ENCODE assay signal across 1 cellular context in genomic region chr3:186476044-186476468, GRCh38.
TF ChIP-seq lines count a peak whose summit lies in the region.

No MANE protein-coding gene starts in this region.

TF ChIP-seq in H1, 55 proteins besides CTCF, POLR2A, EP300 and RAD21 (continued from another document):
- no peak for TF ChIP-seq MAX (IDR thresholded peaks at IDR 0.05)
- no peak for TF ChIP-seq JUND (IDR thresholded peaks at IDR 0.05; ENCODE audit: low read length)
- TF ChIP-seq NRF1 (IDR thresholded peaks at IDR 0.05; ENCODE audit: low read depth, low read length): no peak
- TF ChIP-seq FOSL1 (IDR thresholded peaks at IDR 0.05; ENCODE audit: insufficient read depth, low read depth, low read length): no peak
- no peak for TF ChIP-seq TAF1 (IDR thresholded peaks at IDR 0.05; ENCODE audit: low read depth, low read length)
- TF ChIP-seq CBX8 (IDR thresholded peaks at IDR 0.05; ENCODE audit: borderline replicate concordance, low read depth, low read length): no peak
- no peak for TF ChIP-seq ATF2 (IDR thresholded peaks at IDR 0.05; ENCODE audit: low read length)
- TF ChIP-seq RFX5 (IDR thresholded peaks at IDR 0.05; ENCODE audit: borderline replicate concordance, low read depth, low read length): no peak
